9 cellular contexts compared by ENCODE assay signal in the genomic region with DNA sequence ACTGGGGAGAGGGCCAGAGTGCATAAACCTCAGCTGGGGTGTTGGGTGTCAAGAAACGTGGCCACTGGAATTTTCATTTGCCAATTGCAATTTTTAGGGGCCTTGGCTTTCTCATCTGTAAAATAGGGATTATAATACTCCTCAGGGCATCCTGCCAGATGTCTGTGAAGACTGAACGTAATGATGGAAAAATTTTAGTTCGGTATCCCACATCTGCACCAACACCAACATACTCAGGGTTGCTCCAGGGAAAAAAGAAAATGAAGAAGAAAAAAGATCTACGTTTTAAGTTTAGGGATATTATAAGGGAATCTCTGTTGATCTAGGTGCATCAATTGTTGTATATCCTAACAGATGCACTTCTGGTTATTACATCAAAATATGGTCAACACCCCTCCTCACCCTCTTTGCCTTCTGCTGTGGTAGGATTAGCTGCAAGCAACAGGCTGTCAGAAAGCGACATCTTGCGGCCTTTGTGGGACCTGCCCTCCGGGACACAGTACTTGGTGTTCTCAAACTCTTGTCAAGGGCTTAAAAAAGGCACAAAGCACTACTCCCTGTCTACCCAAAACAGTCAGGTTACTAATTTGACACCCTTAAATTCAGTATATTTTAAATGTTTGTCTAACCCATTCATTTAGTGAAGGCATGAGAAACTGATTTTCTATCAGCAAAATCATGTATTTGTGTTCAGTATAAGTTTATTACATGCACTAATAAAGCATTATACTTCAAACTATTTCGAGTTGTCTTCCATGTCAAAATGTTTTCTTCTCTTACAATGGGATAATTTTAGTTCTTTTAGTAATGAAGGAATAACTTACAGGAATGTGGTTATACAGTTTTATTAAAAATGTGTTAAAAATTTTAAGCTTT. TPM values are rescaled to one million over a fixed set of nuclear protein-coding genes. Genes with fewer than 3 reads are reported as not detected.
A peak's percentile ranks its signal among the peaks of the same experiment; 100 is the strongest.
DNase-seq lines count a peak whose midpoint lies in the region; ATAC-seq, FAIRE-seq and TF ChIP-seq lines count a peak whose summit lies in the region.
"Had no signal": no experiment of that assay in that cellular context is flagged by ENCODE, and none has a peak within 500 bp of the region (broad histone marks: within the 10 kb centered on the region; RNA-seq: fewer than 3 reads in every experiment).

No MANE protein-coding gene starts in this region.

- intact Hi-C loops in activated T-helper 2 cell treated with anti-CD3 and anti-CD28 coated beads, Interferon-gamma antibody, Interleukin-2, Interleukin-4, amounts not matched to agents 10 μg/mL and 5 μg/mL and 100 μg/mL, durations not matched to agents 14 hours and 24 hours and 36 hours (cut with micrococcal nuclease), result loop anchor here (1.0 to 2.0 kb wide), 4 partner anchors 58 to 340 kb away; a partner anchor contains a TSS

- H3K4me3 Mint-ChIP-seq in activated T-helper 2 cell treated with anti-CD3 and anti-CD28 coated beads, Interferon-gamma antibody, Interleukin-2, Interleukin-4, amounts not matched to agents 10 μg/mL and 5 μg/mL and 100 μg/mL, durations not matched to agents 14 hours and 24 hours and 36 hours (ENCODE audit: low read depth), result no peak overlapping the region
- H3K4me3 Mint-ChIP-seq: T-helper 1 cell treated with Interleukin-12 subunit alpha and Interleukin-12 subunit beta and Interleukin-4 antibody, amounts not matched to agents 30 μg/mL and 1 μg/mL, for 36 hours had no signal

- H3K36me3 Mint-ChIP-seq in activated T-helper 2 cell treated with anti-CD3 and anti-CD28 coated beads, Interferon-gamma antibody, Interleukin-2, Interleukin-4, amounts not matched to agents 10 μg/mL and 5 μg/mL and 100 μg/mL, durations not matched to agents 14 hours and 24 hours and 36 hours (ENCODE audit: low read depth), result no peaks in the 10 kb centered on the region

- H3K4me2 ChIP-seq in osteoblast (ENCODE audit: insufficient read depth, low read length), result no peak overlapping the region

- peak; percentile 15 for FAIRE-seq in frontal cortex (lab: Jason Lieb, UNC)

- H3K27ac ChIP-seq in RWPE2 (ENCODE audit: poor library complexity, severe bottlenecking) (no peak overlapping the region), osteoblast (ENCODE audit: low read depth, low read length) (no peak overlapping the region), thoracic aorta (no peak overlapping the region)

- H2AFZ ChIP-seq in osteoblast (ENCODE audit: low read length), result no peak overlapping the region

- H3K9me3 ChIP-seq in RWPE2 (ENCODE audit: severe bottlenecking), result no peaks in the 10 kb centered on the region
- no peaks in the 10 kb centered on the region for H3K9me3 ChIP-seq in osteoblast (ENCODE audit: low read depth, low read length)
- H3K9me3 ChIP-seq in thoracic aorta, result no peaks in the 10 kb centered on the region

- DNase-seq in Caki2 (ENCODE audit: low read depth), result peak; percentile 56
- DNase-seq in M059J (ENCODE audit: low read depth), result peak; percentile 77
- no peak for DNase-seq in RWPE2 (ENCODE audit: low spot score)
- DNase-seq in activated T-helper 2 cell treated with anti-CD3 and anti-CD28 coated beads, Interferon-gamma antibody, Interleukin-2, Interleukin-4, amounts not matched to agents 10 μg/mL and 5 μg/mL and 100 μg/mL, durations not matched to agents 14 hours and 24 hours and 36 hours (ENCODE audit: low spot score), result peak; percentile 71
- DNase-seq in frontal cortex (ENCODE audit: low spot score in 2 of 2), result peak; percentile 50 to 74
- DNase-seq in osteoblast (ENCODE audit: insufficient read length, low spot score, missing footprints), result peak; percentile 69
- peak; percentile 33 for DNase-seq in thoracic aorta (ENCODE audit: low spot score)

- no peak overlapping the region for H3K4me3 ChIP-seq in RWPE2 (ENCODE audit: severe bottlenecking)
- no peak overlapping the region for H3K4me3 ChIP-seq in osteoblast (ENCODE audit: insufficient read depth, low read length)
- H3K4me3 ChIP-seq in thoracic aorta, result no peak overlapping the region

- H4K20me1 ChIP-seq in osteoblast (ENCODE audit: insufficient read depth, low read length), result no peaks in the 10 kb centered on the region

- in situ Hi-C loops in Caki2 (cut with HindIII; ENCODE audit: low pct_unique_long_range_greater_than_20kb, low sequenced_read_pairs), result no loop called here

- H3K27ac Mint-ChIP-seq in activated T-helper 2 cell treated with anti-CD3 and anti-CD28 coated beads, Interferon-gamma antibody, Interleukin-2, Interleukin-4, amounts not matched to agents 10 μg/mL and 5 μg/mL and 100 μg/mL, durations not matched to agents 14 hours and 24 hours and 36 hours, result no peak overlapping the region
- H3K27ac Mint-ChIP-seq: T-helper 1 cell treated with Interleukin-12 subunit alpha and Interleukin-12 subunit beta and Interleukin-4 antibody, amounts not matched to agents 30 μg/mL and 1 μg/mL, for 36 hours had no signal

- no peaks in the 10 kb centered on the region for H3K79me2 ChIP-seq in osteoblast (ENCODE audit: insufficient read depth, low read length)

- peaks cover 20% of the 10 kb centered on the region for H3K27me3 Mint-ChIP-seq in activated T-helper 2 cell treated with anti-CD3 and anti-CD28 coated beads, Interferon-gamma antibody, Interleukin-2, Interleukin-4, amounts not matched to agents 10 μg/mL and 5 μg/mL and 100 μg/mL, durations not matched to agents 14 hours and 24 hours and 36 hours (ENCODE audit: low read depth)

- peak; percentile 86 for ATAC-seq in GM21723 (IDR thresholded peaks at IDR 0.05; ENCODE audit: unreplicated experiment)
- ATAC-seq in RWPE2 (ENCODE audit: low read depth), result peak; percentile 100
- no peak for ATAC-seq in thoracic aorta (ENCODE audit: insufficient number of reproducible peaks, low FRiP score, low read depth)

- H3K36me3 ChIP-seq in RWPE2 (ENCODE audit: low read depth), result no peaks in the 10 kb centered on the region
- no peaks in the 10 kb centered on the region for H3K36me3 ChIP-seq in osteoblast (ENCODE audit: insufficient read depth, low read length)
- no peaks in the 10 kb centered on the region for H3K36me3 ChIP-seq in thoracic aorta

- H3K4me1 ChIP-seq in RWPE2 (ENCODE audit: insufficient read depth, poor library complexity, severe bottlenecking), result no peaks in the 10 kb centered on the region
- H3K4me1 ChIP-seq in osteoblast (ENCODE audit: insufficient read depth, low read length), result no peaks in the 10 kb centered on the region
- H3K4me1 ChIP-seq in thoracic aorta (ENCODE audit: control insufficient read depth in 1 of 2, low read depth in 2 of 2), result no peaks in the 10 kb centered on the region

- no peaks in the 10 kb centered on the region for H3K4me1 Mint-ChIP-seq in activated T-helper 2 cell treated with anti-CD3 and anti-CD28 coated beads, Interferon-gamma antibody, Interleukin-2, Interleukin-4, amounts not matched to agents 10 μg/mL and 5 μg/mL and 100 μg/mL, durations not matched to agents 14 hours and 24 hours and 36 hours (ENCODE audit: low read depth)

- H3K9me3 Mint-ChIP-seq in activated T-helper 2 cell treated with anti-CD3 and anti-CD28 coated beads, Interferon-gamma antibody, Interleukin-2, Interleukin-4, amounts not matched to agents 10 μg/mL and 5 μg/mL and 100 μg/mL, durations not matched to agents 14 hours and 24 hours and 36 hours, result no peaks in the 10 kb centered on the region
- H3K9me3 Mint-ChIP-seq: T-helper 1 cell treated with Interleukin-12 subunit alpha and Interleukin-12 subunit beta and Interleukin-4 antibody, amounts not matched to agents 30 μg/mL and 1 μg/mL, for 36 hours had no signal

- H3K27me3 ChIP-seq in RWPE2 (ENCODE audit: insufficient read depth, poor library complexity, severe bottlenecking), result no peaks in the 10 kb centered on the region
- no peaks in the 10 kb centered on the region for H3K27me3 ChIP-seq in osteoblast (ENCODE audit: insufficient read depth, low read length)
- H3K27me3 ChIP-seq in thoracic aorta (replicated peaks; ENCODE audit: insufficient read depth), result no peaks in the 10 kb centered on the region

- TF ChIP-seq CTCF in RWPE2 (IDR thresholded peaks at IDR 0.05; ENCODE audit: poor library complexity, severe bottlenecking) (peak; percentile 98), osteoblast (IDR thresholded peaks at IDR 0.05; ENCODE audit: extremely low read depth, low read depth, low read length) (peak; percentile 99), thoracic aorta (IDR thresholded peaks at IDR 0.05) (peak; percentile 78)

RNA-seq across cellular contexts. Expression of a gene that starts 8.3 kb away (rescaled TPM):
- 7.5 and 12.2 TPM in 2 replicates for total RNA-seq in Caki2 (2014; rRNA removed; shearing (Covaris generic); ENCODE audit: low replicate concordance)
- 14.0 and 27.9 TPM in 2 replicates for total RNA-seq in M059J (2014; rRNA removed; shearing (Covaris generic))
- total RNA-seq in activated T-helper 2 cell treated with anti-CD3 and anti-CD28 coated beads, Interferon-gamma antibody, Interleukin-2, Interleukin-4, amounts not matched to agents 10 μg/mL and 5 μg/mL and 100 μg/mL, durations not matched to agents 14 hours and 24 hours and 36 hours, result 1.3 and 1.5 TPM in 2 replicates
- total RNA-seq in frontal cortex (1.2 TPM), osteoblast (114 and 128 TPM in 2 replicates), thoracic aorta (10 to 100 TPM; 22.3 to 23.7 TPM)
